1 cellular context compared by ENCODE assay signal in genomic region chr10:59037506-59037905, GRCh38.
TF ChIP-seq lines count a peak whose summit lies in the region.

No MANE protein-coding gene starts in this region.

TF ChIP-seq in HepG2, 621 proteins besides CTCF, POLR2A, EP300 and RAD21 (continued from another document and continues in another):
- TF ChIP-seq ZNF296 (CRISPR knock-in tag; conservative IDR thresholded peaks at IDR 0.05) = no peak
- peak; percentile 27; the same call in 1 of the 2 replicates for TF ChIP-seq TCF7 (IDR thresholded peaks at IDR 0.05; ENCODE audit: low read depth)
- TF ChIP-seq CREB1 (IDR thresholded peaks at IDR 0.05) = no peak
- TF ChIP-seq CREB1 (CRISPR knock-in tag; IDR thresholded peaks at IDR 0.05) = peak; percentile 32
- TF ChIP-seq ZNF644 (CRISPR knock-in tag; IDR thresholded peaks at IDR 0.05; ENCODE audit: low read depth) = no peak
- no peak for TF ChIP-seq ZNF781 (CRISPR knock-in tag; IDR thresholded peaks at IDR 0.05; ENCODE audit: borderline replicate concordance, not compliant biosample characterization)
- no peak for TF ChIP-seq MZF1 (CRISPR knock-in tag; IDR thresholded peaks at IDR 0.05; ENCODE audit: borderline replicate concordance)
- peak; percentile 45; the same call in 1 of the 2 replicates for TF ChIP-seq HMG20A (CRISPR knock-in tag; IDR thresholded peaks at IDR 0.05; ENCODE audit: borderline replicate concordance)
- no peak for TF ChIP-seq ZNF580 (CRISPR knock-in tag; IDR thresholded peaks at IDR 0.05; ENCODE audit: borderline replicate concordance, low read depth)
- no peak for TF ChIP-seq ZNF335 (CRISPR knock-in tag; IDR thresholded peaks at IDR 0.05)
- TF ChIP-seq THRA (CRISPR knock-in tag; IDR thresholded peaks at IDR 0.05; ENCODE audit: borderline replicate concordance) = peak; percentile 46; the same call in 1 of the 2 replicates
- TF ChIP-seq NR1H2 (CRISPR knock-in tag; IDR thresholded peaks at IDR 0.05; ENCODE audit: borderline replicate concordance, low read depth) = no peak
- no peak for TF ChIP-seq ZNF225 (CRISPR knock-in tag; IDR thresholded peaks at IDR 0.05)
- TF ChIP-seq SALL2 (CRISPR knock-in tag; IDR thresholded peaks at IDR 0.05) = no peak
- TF ChIP-seq MAF1 (CRISPR knock-in tag; IDR thresholded peaks at IDR 0.05; ENCODE audit: borderline replicate concordance) = no peak
- peak; percentile 45; the same call in 1 of the 2 replicates for TF ChIP-seq HNF4G (IDR thresholded peaks at IDR 0.05; ENCODE audit: borderline replicate concordance, low read depth, low read length)
- no peak for TF ChIP-seq HNF4G (CRISPR knock-in tag; IDR thresholded peaks at IDR 0.05; ENCODE audit: borderline replicate concordance, low read depth)
- peak; percentile 44; the same call in 1 of the 2 replicates for TF ChIP-seq KAT8 (CRISPR knock-in tag; IDR thresholded peaks at IDR 0.05)
- TF ChIP-seq, protein P1, sequence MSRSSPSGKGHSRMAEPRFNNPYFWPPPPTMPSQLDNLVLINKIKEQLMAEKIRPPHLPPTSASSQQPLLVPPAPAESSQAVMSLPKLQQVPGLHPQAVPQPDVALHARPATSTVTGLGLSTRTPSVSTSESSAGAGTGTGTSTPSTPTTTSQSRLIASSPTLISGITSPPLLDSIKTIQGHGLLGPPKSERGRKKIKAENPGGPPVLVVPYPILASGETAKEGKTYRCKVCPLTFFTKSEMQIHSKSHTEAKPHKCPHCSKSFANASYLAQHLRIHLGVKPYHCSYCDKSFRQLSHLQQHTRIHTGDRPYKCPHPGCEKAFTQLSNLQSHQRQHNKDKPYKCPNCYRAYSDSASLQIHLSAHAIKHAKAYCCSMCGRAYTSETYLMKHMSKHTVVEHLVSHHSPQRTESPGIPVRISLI (CRISPR knock-in tag; IDR thresholded peaks at IDR 0.05; ENCODE audit: borderline replicate concordance) = peak; percentile 59; the same call in 1 of the 2 replicates
- TF ChIP-seq IKZF1 (IDR thresholded peaks at IDR 0.05) = no peak
- no peak for TF ChIP-seq CAMTA2 (CRISPR knock-in tag; IDR thresholded peaks at IDR 0.05; ENCODE audit: borderline replicate concordance)
- TF ChIP-seq CEBPG (CRISPR knock-in tag; IDR thresholded peaks at IDR 0.05) = peak; percentile 31; the same call in 1 of the 2 replicates
- no peak for TF ChIP-seq ZNF124 (CRISPR knock-in tag; IDR thresholded peaks at IDR 0.05)
- no peak for TF ChIP-seq SMAD3 (CRISPR knock-in tag; IDR thresholded peaks at IDR 0.05)
- no peak for TF ChIP-seq NBN (conservative IDR thresholded peaks at IDR 0.05)
- TF ChIP-seq JUND (CRISPR knock-in tag; IDR thresholded peaks at IDR 0.05) = no peak
- TF ChIP-seq HNRNPLL (IDR thresholded peaks at IDR 0.05; ENCODE audit: low read depth, low read length, poor library complexity, severe bottlenecking) = no peak
- TF ChIP-seq FOXK1 (CRISPR knock-in tag; IDR thresholded peaks at IDR 0.05; ENCODE audit: borderline replicate concordance, low read depth) = peak; percentile 50; the same call in 1 of the 2 replicates
- no peak for TF ChIP-seq U2AF2 (IDR thresholded peaks at IDR 0.05; ENCODE audit: low read depth, low read length)
- TF ChIP-seq KLF11 (CRISPR knock-in tag; IDR thresholded peaks at IDR 0.05) = no peak
- TF ChIP-seq RXRA (CRISPR knock-in tag; IDR thresholded peaks at IDR 0.05) = no peak
- TF ChIP-seq, protein P2, sequence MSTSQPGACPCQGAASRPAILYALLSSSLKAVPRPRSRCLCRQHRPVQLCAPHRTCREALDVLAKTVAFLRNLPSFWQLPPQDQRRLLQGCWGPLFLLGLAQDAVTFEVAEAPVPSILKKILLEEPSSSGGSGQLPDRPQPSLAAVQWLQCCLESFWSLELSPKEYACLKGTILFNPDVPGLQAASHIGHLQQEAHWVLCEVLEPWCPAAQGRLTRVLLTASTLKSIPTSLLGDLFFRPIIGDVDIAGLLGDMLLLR (CRISPR knock-in tag; IDR thresholded peaks at IDR 0.05) = no peak
- TF ChIP-seq PAXIP1 (CRISPR knock-in tag; conservative IDR thresholded peaks at IDR 0.05) = peak; percentile 84
- no peak for TF ChIP-seq ZNF574 (CRISPR knock-in tag; IDR thresholded peaks at IDR 0.05)
- no peak for TF ChIP-seq SMARCC2 (IDR thresholded peaks at IDR 0.05)
- no peak for TF ChIP-seq SP1 (IDR thresholded peaks at IDR 0.05)
- TF ChIP-seq SP1 (CRISPR knock-in tag; IDR thresholded peaks at IDR 0.05) = no peak
- TF ChIP-seq ARID5B (CRISPR knock-in tag; IDR thresholded peaks at IDR 0.05) = peak; percentile 88
- no peak for TF ChIP-seq MTERF4 (CRISPR knock-in tag; IDR thresholded peaks at IDR 0.05)
- no peak for TF ChIP-seq ZNF12 (CRISPR knock-in tag; IDR thresholded peaks at IDR 0.05)
- TF ChIP-seq, protein P3, sequence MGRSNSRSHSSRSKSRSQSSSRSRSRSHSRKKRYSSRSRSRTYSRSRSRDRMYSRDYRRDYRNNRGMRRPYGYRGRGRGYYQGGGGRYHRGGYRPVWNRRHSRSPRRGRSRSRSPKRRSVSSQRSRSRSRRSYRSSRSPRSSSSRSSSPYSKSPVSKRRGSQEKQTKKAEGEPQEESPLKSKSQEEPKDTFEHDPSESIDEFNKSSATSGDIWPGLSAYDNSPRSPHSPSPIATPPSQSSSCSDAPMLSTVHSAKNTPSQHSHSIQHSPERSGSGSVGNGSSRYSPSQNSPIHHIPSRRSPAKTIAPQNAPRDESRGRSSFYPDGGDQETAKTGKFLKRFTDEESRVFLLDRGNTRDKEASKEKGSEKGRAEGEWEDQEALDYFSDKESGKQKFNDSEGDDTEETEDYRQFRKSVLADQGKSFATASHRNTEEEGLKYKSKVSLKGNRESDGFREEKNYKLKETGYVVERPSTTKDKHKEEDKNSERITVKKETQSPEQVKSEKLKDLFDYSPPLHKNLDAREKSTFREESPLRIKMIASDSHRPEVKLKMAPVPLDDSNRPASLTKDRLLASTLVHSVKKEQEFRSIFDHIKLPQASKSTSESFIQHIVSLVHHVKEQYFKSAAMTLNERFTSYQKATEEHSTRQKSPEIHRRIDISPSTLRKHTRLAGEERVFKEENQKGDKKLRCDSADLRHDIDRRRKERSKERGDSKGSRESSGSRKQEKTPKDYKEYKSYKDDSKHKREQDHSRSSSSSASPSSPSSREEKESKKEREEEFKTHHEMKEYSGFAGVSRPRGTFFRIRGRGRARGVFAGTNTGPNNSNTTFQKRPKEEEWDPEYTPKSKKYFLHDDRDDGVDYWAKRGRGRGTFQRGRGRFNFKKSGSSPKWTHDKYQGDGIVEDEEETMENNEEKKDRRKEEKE (IDR thresholded peaks at IDR 0.05) = no peak
- TF ChIP-seq ZNF768 (CRISPR knock-in tag; IDR thresholded peaks at IDR 0.05) = no peak
- TF ChIP-seq WIZ (CRISPR knock-in tag; IDR thresholded peaks at IDR 0.05) = no peak
- no peak for TF ChIP-seq HOXD1 (CRISPR knock-in tag; IDR thresholded peaks at IDR 0.05)
- TF ChIP-seq, protein P4, sequence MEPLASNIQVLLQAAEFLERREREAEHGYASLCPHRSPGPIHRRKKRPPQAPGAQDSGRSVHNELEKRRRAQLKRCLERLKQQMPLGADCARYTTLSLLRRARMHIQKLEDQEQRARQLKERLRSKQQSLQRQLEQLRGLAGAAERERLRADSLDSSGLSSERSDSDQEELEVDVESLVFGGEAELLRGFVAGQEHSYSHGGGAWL (CRISPR knock-in tag; IDR thresholded peaks at IDR 0.05) = no peak
- no peak for TF ChIP-seq IKZF4 (CRISPR knock-in tag; IDR thresholded peaks at IDR 0.05; ENCODE audit: borderline replicate concordance, low read depth, not compliant biosample characterization)
- TF ChIP-seq, protein P5, sequence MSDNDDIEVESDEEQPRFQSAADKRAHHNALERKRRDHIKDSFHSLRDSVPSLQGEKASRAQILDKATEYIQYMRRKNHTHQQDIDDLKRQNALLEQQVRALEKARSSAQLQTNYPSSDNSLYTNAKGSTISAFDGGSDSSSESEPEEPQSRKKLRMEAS (IDR thresholded peaks at IDR 0.05) = no peak
- no peak for TF ChIP-seq ZNF556 (CRISPR knock-in tag; IDR thresholded peaks at IDR 0.05; ENCODE audit: borderline replicate concordance)
